Comparison of ENCODE assay signal across 9 cellular contexts in genomic region chr9:108994695-108995094, GRCh38. TPM values are rescaled to one million over a fixed set of nuclear protein-coding genes. Genes with fewer than 3 reads are reported as not detected.
DNase-seq lines count a peak whose midpoint lies in the region; ATAC-seq and TF ChIP-seq lines count a peak whose summit lies in the region.
"Had no signal": no experiment of that assay in that cellular context is flagged by ENCODE, and none has a peak within 500 bp of the region (broad histone marks: within the 10 kb centered on the region; RNA-seq: fewer than 3 reads in every experiment).

No MANE protein-coding gene starts in this region.

- no peak for TF ChIP-seq CTCF in brain microvascular endothelial cell (IDR thresholded peaks at IDR 0.05; ENCODE audit: low read depth, low read length, missing control alignments)

- POLR2A ChIA-PET in activated CD4-positive, alpha-beta T cell treated with anti-CD3 and anti-CD28 coated beads for 36 hours (lab: Charles Lee): no interaction called here

- H3K4me1 Mint-ChIP-seq in activated CD4-positive, alpha-beta T cell treated with anti-CD3 and anti-CD28 coated beads for 36 hours: peaks cover 9% of the 10 kb centered on the region

- peaks cover 7% of the 10 kb centered on the region for H3K4me1 ChIP-seq in SJCRH30

- H3K27ac ChIP-seq in brain microvascular endothelial cell (no peak overlapping the region), SJCRH30 (no peak overlapping the region)

- H3K27me3 ChIP-seq in brain microvascular endothelial cell (replicated peaks) (no peaks in the 10 kb centered on the region), SJCRH30 (no peaks in the 10 kb centered on the region)

- CTCF ChIA-PET in activated CD4-positive, alpha-beta T cell treated with anti-CD3 and anti-CD28 coated beads for 36 hours (lab: Charles Lee): interaction anchor here (0.6 to 1.3 kb wide), 2 partner anchors 11 to 1005 kb away, joined by 3 to 4 read pairs; no protein-coding TSS in a partner anchor

- no peak overlapping the region for H3K4me3 ChIP-seq in brain microvascular endothelial cell (ENCODE audit: low read depth, low read length)
- no peak overlapping the region for H3K4me3 ChIP-seq in SJCRH30
- H3K4me3 ChIP-seq: thoracic aorta had no signal

- peaks cover 6% of the 10 kb centered on the region for H3K36me3 Mint-ChIP-seq in activated CD4-positive, alpha-beta T cell treated with anti-CD3 and anti-CD28 coated beads for 36 hours (ENCODE audit: low read depth)

- in situ Hi-C loops in brain microvascular endothelial cell (cut with HindIII; ENCODE audit: low pct_ligation_motif_present, low sequenced_read_pairs): no loop called here

- DNase-seq in activated CD4-positive, alpha-beta T cell treated with anti-CD3 and anti-CD28 coated beads for 36 hours: peak; percentile 12
- no peak for DNase-seq in activated CD4-positive, alpha-beta T cell treated with anti-CD3 and anti-CD28 coated beads, Interleukin-2, amount 50 U/mL, for 1 hour
- DNase-seq in brain microvascular endothelial cell: peak; percentile 52
- peak; percentile 84 for DNase-seq in pulmonary artery endothelial cell (ENCODE audit: low read depth, low spot score)
- DNase-seq in 8988T: no peak
- DNase-seq in SJCRH30: no peak

- H3K4me3 Mint-ChIP-seq in activated CD4-positive, alpha-beta T cell treated with anti-CD3 and anti-CD28 coated beads for 36 hours: no peak overlapping the region

- no peaks in the 10 kb centered on the region for H3K9me3 Mint-ChIP-seq in activated CD4-positive, alpha-beta T cell treated with anti-CD3 and anti-CD28 coated beads for 36 hours (ENCODE audit: low read depth)

- no peak overlapping the region for H3K27ac Mint-ChIP-seq in activated CD4-positive, alpha-beta T cell treated with anti-CD3 and anti-CD28 coated beads for 36 hours

- H3K36me3 ChIP-seq in brain microvascular endothelial cell (replicated peaks) (no peaks in the 10 kb centered on the region), SJCRH30 (peaks cover 39% of the 10 kb centered on the region)
- H3K36me3 ChIP-seq: thoracic aorta had no signal

- peak; percentile 71 for ATAC-seq in activated CD4-positive, alpha-beta T cell treated with anti-CD3 and anti-CD28 coated beads for 36 hours
- ATAC-seq in HG03442 (IDR thresholded peaks at IDR 0.05; ENCODE audit: unreplicated experiment) (peak; percentile 72), HG03039 (IDR thresholded peaks at IDR 0.05; ENCODE audit: unreplicated experiment) (no peak)

- H3K9me3 ChIP-seq in SJCRH30 (replicated peaks): no peaks in the 10 kb centered on the region
- H3K9me3 ChIP-seq: thoracic aorta had no signal

- H3K27me3 Mint-ChIP-seq in activated CD4-positive, alpha-beta T cell treated with anti-CD3 and anti-CD28 coated beads for 36 hours: no peaks in the 10 kb centered on the region

- intact Hi-C loops in activated CD4-positive, alpha-beta T cell treated with anti-CD3 and anti-CD28 coated beads for 36 hours (cut with DNase I, micrococcal nuclease): no loop called here

RNA-seq across cellular contexts. Expression of gene CTNNAL1, which starts 18.6 kb away (rescaled TPM):
- 10 to 100 TPM; 13.0 to 16.4 TPM for total RNA-seq in activated CD4-positive, alpha-beta T cell treated with anti-CD3 and anti-CD28 coated beads for 36 hours
- total RNA-seq in pulmonary artery endothelial cell: 117 and 140 TPM in 2 replicates
- 81.8 and 89.7 TPM in 2 replicates for total RNA-seq in SJCRH30 (2014; rRNA removed; shearing (Covaris generic))

Comparison
In these comparisons a context has a peak if more than half of its experiments do, and no peak if none do; other contexts are left out.
1. DNase-seq: peak in activated CD4-positive, alpha-beta T cell treated with anti-CD3 and anti-CD28 coated beads for 36 hours (single experiment), brain microvascular endothelial cell (single experiment) and pulmonary artery endothelial cell (single experiment); none in activated CD4-positive, alpha-beta T cell treated with anti-CD3 and anti-CD28 coated beads, Interleukin-2, amount 50 U/mL, for 1 hour (single experiment), 8988T (single experiment) and SJCRH30 (0 of 2).